Comparison of ENCODE assay signal across 12 cellular contexts in genomic region chr20:31523361-31524283, GRCh38. TPM values are rescaled to one million over a fixed set of nuclear protein-coding genes. Genes with fewer than 3 reads are reported as not detected.
A peak's percentile ranks its signal among the peaks of the same experiment; 100 is the strongest.
DNase-seq lines count a peak whose midpoint lies in the region; ATAC-seq and TF ChIP-seq lines count a peak whose summit lies in the region.
"Had no signal": no experiment of that assay in that cellular context is flagged by ENCODE, and none has a peak within 500 bp of the region (broad histone marks: within the 10 kb centered on the region; RNA-seq: fewer than 3 reads in every experiment).

No MANE protein-coding gene starts in this region.

- peaks cover 100% of the 10 kb centered on the region for H4K20me1 ChIP-seq in smooth muscle cell (ENCODE audit: low read depth)

- H3K4me1 ChIP-seq in right atrium auricular region (peaks cover 0 to 31% of the 10 kb centered on the region in 2 donors), left ventricle myocardium inferior (peaks cover 41% of the 10 kb centered on the region), suprapubic skin (peaks cover 20% of the 10 kb centered on the region), smooth muscle cell (ENCODE audit: low read depth) (no peaks in the 10 kb centered on the region)

- DNase-seq in Right ventricle myocardium inferior (ENCODE audit: missing footprints) (no peak), right atrium auricular region (ENCODE audit: low spot score) (no peak), UCSD-AML1 (lab: John Stamatoyannopoulos, UW; ENCODE audit: unreplicated experiment) (peak; percentile 74), left ventricle myocardium inferior (no peak), suprapubic skin (ENCODE audit: low spot score in 2 of 2) (no peak), smooth muscle cell (lab: John Stamatoyannopoulos, UW; ENCODE audit: unreplicated experiment) (no peak), NCI-H2029 treated with DMSO at 0.1 percent for 48 hours (lab: John Stamatoyannopoulos, UW) (no peak)
- no peak for DNase-seq in activated CD4-positive, alpha-beta T cell treated with anti-CD3 and anti-CD28 coated beads for 4 hours
- DNase-seq: erythroblast had no signal

- H3K27me3 ChIP-seq in right atrium auricular region = no peaks in the 10 kb centered on the region
- no peaks in the 10 kb centered on the region for H3K27me3 ChIP-seq in left ventricle myocardium inferior (ENCODE audit: low read depth)
- H3K27me3 ChIP-seq in suprapubic skin = no peaks in the 10 kb centered on the region
- H3K27me3 ChIP-seq in smooth muscle cell (ENCODE audit: low read depth) = no peaks in the 10 kb centered on the region

- no peak overlapping the region for H3K9ac ChIP-seq in smooth muscle cell (ENCODE audit: low read depth)

- TF ChIP-seq CTCF in right atrium auricular region (IDR thresholded peaks at IDR 0.05) (no peak), left ventricle myocardium inferior (IDR thresholded peaks at IDR 0.05; ENCODE audit: borderline replicate concordance) (no peak), suprapubic skin (IDR thresholded peaks at IDR 0.05) (no peak), smooth muscle cell (IDR thresholded peaks at IDR 0.05; ENCODE audit: borderline replicate concordance, insufficient read depth, poor library complexity, severe bottlenecking) (no peak)

- H3K36me3 ChIP-seq in right atrium auricular region = peaks cover 21% of the 10 kb centered on the region
- H3K36me3 ChIP-seq in left ventricle myocardium inferior = peaks cover 51% of the 10 kb centered on the region
- peaks cover 25% of the 10 kb centered on the region for H3K36me3 ChIP-seq in suprapubic skin
- peaks cover 8% of the 10 kb centered on the region for H3K36me3 ChIP-seq in smooth muscle cell (ENCODE audit: low read depth)

- 71% methylated on average over 8 of the region's 8 CpGs for WGBS in suprapubic skin
- WGBS in smooth muscle cell (ENCODE audit: low lambda C conversion rate) = 94% methylated on average over 8 of the region's 8 CpGs

- peaks cover 97% of the 10 kb centered on the region for H3K79me2 ChIP-seq in smooth muscle cell (ENCODE audit: low read depth)

- H3F3A ChIP-seq in smooth muscle cell (ENCODE audit: low read depth) = no peaks in the 10 kb centered on the region

- H3K9me3 ChIP-seq in right atrium auricular region = no peaks in the 10 kb centered on the region
- no peaks in the 10 kb centered on the region for H3K9me3 ChIP-seq in left ventricle myocardium inferior (replicated peaks)
- H3K9me3 ChIP-seq in suprapubic skin = no peaks in the 10 kb centered on the region
- no peaks in the 10 kb centered on the region for H3K9me3 ChIP-seq in smooth muscle cell (replicated peaks; ENCODE audit: low read depth)
- H3K9me3 ChIP-seq: A549, psoas muscle had no signal

- peak; percentile 67 for ATAC-seq in Right ventricle myocardium inferior

- H3K4me3 ChIP-seq in right atrium auricular region (no peak overlapping the region), left ventricle myocardium inferior (no peak overlapping the region), suprapubic skin (no peak overlapping the region), smooth muscle cell (no peak overlapping the region)
- H3K4me3 ChIP-seq: A549, psoas muscle, SK-N-MC had no signal

- intact Hi-C loops in Right ventricle myocardium inferior (cut with DNase I) = no loop called here
- intact Hi-C loops in left ventricle myocardium inferior (cut with micrococcal nuclease) = no loop called here

- H3K27ac ChIP-seq in right atrium auricular region (no peak overlapping the region), left ventricle myocardium inferior (replicated peaks) (peak overlapping the region; percentile 27), suprapubic skin (peak overlapping the region; percentile 29), smooth muscle cell (ENCODE audit: low read depth) (no peak overlapping the region)
- H3K27ac ChIP-seq: A549, psoas muscle, SK-N-MC had no signal

- TF ChIP-seq EP300 in suprapubic skin (IDR thresholded peaks at IDR 0.05) = no peak

- no peak overlapping the region for H3K4me2 ChIP-seq in smooth muscle cell
- H3K4me2 ChIP-seq: A549 had no signal

- H2AFZ ChIP-seq in smooth muscle cell (ENCODE audit: low read depth) = no peak overlapping the region

- TF ChIP-seq POLR2A in suprapubic skin (IDR thresholded peaks at IDR 0.05) = no peak

RNA-seq across cellular contexts. Expression of gene HM13, which starts 9.4 kb away (rescaled TPM):
- total RNA-seq in Right ventricle myocardium inferior = 46.7 TPM
- total RNA-seq in right atrium auricular region = 10 to 100 TPM; 31.7 to 45.7 TPM
- total RNA-seq in left ventricle myocardium inferior = 39.0 TPM
- 10 to 100 TPM; 44.3 to 59.7 (median 54.4) TPM for total RNA-seq in suprapubic skin
- 165 and 210 TPM in 2 replicates for total RNA-seq in smooth muscle cell
- 336 and 397 TPM in 2 replicates for polyA plus RNA-seq in smooth muscle cell

RNA-seq across cellular contexts. Expression of gene REM1, which starts 48.5 kb away (rescaled TPM):
- total RNA-seq in Right ventricle myocardium inferior (2.4 TPM), right atrium auricular region (1 to 10 TPM; 3.0 to 3.1 TPM), left ventricle myocardium inferior (1.5 TPM), suprapubic skin (1 to 10 TPM in 1 of 4 donors, under 1 TPM in 2, not detected in 1; 0.57 to 2.3 (median 0.64) TPM), smooth muscle cell (0.85 TPM in 1 of 2 replicates, not detected in the other)
- polyA plus RNA-seq in smooth muscle cell = 1.1 and 1.4 TPM in 2 replicates
- polyA plus RNA-seq: A549 had no signal

RNA-seq across cellular contexts. Expression of gene DEFB124, which starts 48.7 kb away (rescaled TPM):
- total RNA-seq in Right ventricle myocardium inferior (not detected), right atrium auricular region (not detected), left ventricle myocardium inferior (not detected), suprapubic skin (not detected), smooth muscle cell (not detected in 2 replicates)
- not detected in 2 replicates for polyA plus RNA-seq in smooth muscle cell
- total RNA-seq: psoas muscle had no signal

Comparison
In these comparisons a context has a peak if more than half of its experiments do, and no peak if none do; other contexts are left out.
1. H3K27ac ChIP-seq: peak in left ventricle myocardium inferior (single experiment) and suprapubic skin (single experiment); none in right atrium auricular region (0 of 2) and smooth muscle cell (single experiment).